ENCODE assay signal across 8 cellular contexts in genomic region chr12:6182279-6182898, GRCh38. TPM values are rescaled to one million over a fixed set of nuclear protein-coding genes. Genes with fewer than 3 reads are reported as not detected.
DNase-seq lines count a peak whose midpoint lies in the region; TF ChIP-seq lines count a peak whose summit lies in the region.

No MANE protein-coding gene starts in this region.

- intact Hi-C loops in A673 (cut with micrococcal nuclease; ENCODE audit: unreplicated experiment): no loop called here

- no peak overlapping the region for H3K27ac ChIP-seq in A673 (ENCODE audit: low read depth, low read length, poor library complexity, severe bottlenecking)

- H3K4me1 ChIP-seq in A673 (ENCODE audit: insufficient read depth, low read length, poor library complexity, severe bottlenecking): no peaks in the 10 kb centered on the region

- H3K9me3 ChIP-seq in A673 (ENCODE audit: low read depth, low read length, poor library complexity, severe bottlenecking): no peaks in the 10 kb centered on the region

- no peak overlapping the region for H3K4me3 ChIP-seq in fibroblast of the aortic adventitia (ENCODE audit: low read depth, low read length)
- H3K4me3 ChIP-seq in A673 (ENCODE audit: low read depth, low read length, poor library complexity, severe bottlenecking): no peak overlapping the region

- peak; percentile 89 for DNase-seq in DMS79 treated with DMSO at 0.1 percent for 48 hours (lab: John Stamatoyannopoulos, UW)
- DNase-seq in OCI-M1 (lab: John Stamatoyannopoulos, UW): peak; percentile 44
- peak; percentile 89 for DNase-seq in fibroblast of the aortic adventitia (ENCODE audit: low read depth)
- DNase-seq in renal cortical epithelial cell (ENCODE audit: low read depth): peak; percentile 45
- no peak for DNase-seq in G401 (ENCODE audit: low spot score)
- DNase-seq in stimulated activated CD4-positive, alpha-beta T cell treated with anti-CD3 and anti-CD28 coated beads, Interleukin-4, amount 100 ng/mL, for 4 hours: no peak
- no peak for DNase-seq in stimulated activated CD4-positive, alpha-beta T cell treated with anti-CD3 and anti-CD28 coated beads, Interleukin-1b, Interleukin-23, amount 100 ng/mL, for 48 hours
- no peak for DNase-seq in A673 (ENCODE audit: low spot score)

- CTCF ChIA-PET in A673 (lab: Charles Lee): no interaction called here

- no TSS peak for BruUV-seq in A673 (replicated peaks; lab: Mats Ljungman, UMichigan)

- H3K27me3 ChIP-seq in A673 (replicated peaks; ENCODE audit: insufficient read depth, low read depth, low read length, poor library complexity): no peaks in the 10 kb centered on the region

- POLR2A ChIA-PET in A673 (lab: Charles Lee; ENCODE audit: low non-redundant PET): no interaction called here

- H3K36me3 ChIP-seq in A673 (ENCODE audit: insufficient read depth, low read length, poor library complexity, severe bottlenecking): no peaks in the 10 kb centered on the region

- TF ChIP-seq CTCF in fibroblast of the aortic adventitia (IDR thresholded peaks at IDR 0.05; ENCODE audit: insufficient read depth, low read length) (no peak), A673 (conservative IDR thresholded peaks at IDR 0.05; ENCODE audit: low read depth, low read length) (no peak)

- in situ Hi-C loops in G401 (cut with HindIII; ENCODE audit: low sequenced_read_pairs): no loop called here

RNA-seq across cellular contexts. Expression of gene CD9, which starts 17.8 kb away (rescaled TPM):
- total RNA-seq in fibroblast of the aortic adventitia (ENCODE audit: low replicate concordance) (56.2 and 407 TPM in 2 replicates), renal cortical epithelial cell (333 and 1,067 TPM in 2 replicates), A673 (2021) (2.8 TPM in 2 replicates)
- total RNA-seq in G401 (2014; rRNA removed; shearing (Covaris generic)): 34.3 and 46.6 TPM in 2 replicates

RNA-seq across cellular contexts. Expression of gene VWF, which starts 57.9 kb away (rescaled TPM):
- total RNA-seq in fibroblast of the aortic adventitia (ENCODE audit: low replicate concordance) (1.4 and 4.5 TPM in 2 replicates), renal cortical epithelial cell (2.2 and 3.0 TPM in 2 replicates), A673 (2021) (not detected in 2 replicates)
- 0.06 and 0.34 TPM in 2 replicates for total RNA-seq in G401 (2014; rRNA removed; shearing (Covaris generic))

Comparison
In these comparisons a context has a peak if more than half of its experiments do, and no peak if none do; other contexts are left out.
1. DNase-seq: peak in DMS79 treated with DMSO at 0.1 percent for 48 hours (single experiment), OCI-M1 (single experiment), fibroblast of the aortic adventitia (single experiment) and renal cortical epithelial cell (single experiment); none in G401 (single experiment), stimulated activated CD4-positive, alpha-beta T cell treated with anti-CD3 and anti-CD28 coated beads, Interleukin-4, amount 100 ng/mL, for 4 hours (0 of 2), stimulated activated CD4-positive, alpha-beta T cell treated with anti-CD3 and anti-CD28 coated beads, Interleukin-1b, Interleukin-23, amount 100 ng/mL, for 48 hours (single experiment) and A673 (single experiment).